8 cellular contexts compared by ENCODE assay signal in genomic region chr17:41579484-41580243, GRCh38. TPM values are rescaled to one million over a fixed set of nuclear protein-coding genes. Genes with fewer than 3 reads are reported as not detected.
DNase-seq lines count a peak whose midpoint lies in the region; ATAC-seq and TF ChIP-seq lines count a peak whose summit lies in the region.

No MANE protein-coding gene starts in this region.

- ATAC-seq in HG02981 (IDR thresholded peaks at IDR 0.05; ENCODE audit: unreplicated experiment) (peak; percentile 54), HG03432 (IDR thresholded peaks at IDR 0.05; ENCODE audit: unreplicated experiment) (no peak)
- peak; percentile 96 for ATAC-seq in activated CD8-positive, alpha-beta T cell treated with anti-CD3 and anti-CD28 coated beads, Interleukin-2, amount 10 ng/mL, durations not matched to agents 7 days and 5 days

- DNase-seq in Calu3 (peak; percentile 96), NCI-H82 (lab: John Stamatoyannopoulos, UW) (peak; percentile 90), endothelial cell (ENCODE audit: low spot score) (peak; percentile 95), mucosa of gallbladder (ENCODE audit: low spot score) (peak; percentile 92)
- peak; percentile 84 for DNase-seq in activated CD8-positive, alpha-beta T cell treated with anti-CD3 and anti-CD28 coated beads, Interleukin-2, amount 10 ng/mL, durations not matched to agents 7 days and 5 days
- peak; percentile 51 for DNase-seq in stimulated activated CD8-positive, alpha-beta memory T cell treated with anti-CD3 and anti-CD28 coated beads, Interleukin-7, amount 100 ng/mL, for 24 hours (ENCODE audit: low read depth)

- H3K27me3 Mint-ChIP-seq in Calu3 (ENCODE audit: unreplicated experiment) (no peaks in the 10 kb centered on the region), endothelial cell (ENCODE audit: unreplicated experiment) (peaks cover 17% of the 10 kb centered on the region)
- H3K27me3 Mint-ChIP-seq in activated CD8-positive, alpha-beta T cell treated with anti-CD3 and anti-CD28 coated beads, Interleukin-2, amount 10 ng/mL, durations not matched to agents 7 days and 5 days (ENCODE audit: low read depth) = peaks cover 17% of the 10 kb centered on the region

- no peaks in the 10 kb centered on the region for H3K9me3 Mint-ChIP-seq in Calu3 (ENCODE audit: low read depth, unreplicated experiment)
- no peaks in the 10 kb centered on the region for H3K9me3 Mint-ChIP-seq in activated CD8-positive, alpha-beta T cell treated with anti-CD3 and anti-CD28 coated beads, Interleukin-2, amount 10 ng/mL, durations not matched to agents 7 days and 5 days (ENCODE audit: insufficient read depth)
- no peaks in the 10 kb centered on the region for H3K9me3 Mint-ChIP-seq in endothelial cell (ENCODE audit: unreplicated experiment)

- H3K36me3 Mint-ChIP-seq in Calu3 (ENCODE audit: insufficient read depth, unreplicated experiment) (peaks cover 4% of the 10 kb centered on the region), endothelial cell (ENCODE audit: low read depth, unreplicated experiment) (no peaks in the 10 kb centered on the region)
- no peaks in the 10 kb centered on the region for H3K36me3 Mint-ChIP-seq in activated CD8-positive, alpha-beta T cell treated with anti-CD3 and anti-CD28 coated beads, Interleukin-2, amount 10 ng/mL, durations not matched to agents 7 days and 5 days (ENCODE audit: low read depth)

- CTCF ChIA-PET in Calu3 (lab: Charles Lee) = interaction anchor here (0.6 to 2.8 kb wide), 23 partner anchors 12 to 676 kb away, joined by 3 to 50 read pairs (median 5); partner anchors contain the start of gene KRT17
- CTCF ChIA-PET in activated CD8-positive, alpha-beta T cell treated with anti-CD3 and anti-CD28 coated beads, Interleukin-2, amount 10 ng/mL, durations not matched to agents 7 days and 5 days (lab: Charles Lee) = interaction anchor here (0.6 to 1.7 kb wide), 14 partner anchors 12 to 87 kb away, joined by 3 to 13 read pairs (median 4); no protein-coding TSS in a partner anchor

- POLR2A ChIA-PET in activated CD8-positive, alpha-beta T cell treated with anti-CD3 and anti-CD28 coated beads, Interleukin-2, amount 10 ng/mL, durations not matched to agents 7 days and 5 days (lab: Charles Lee) = no interaction called here

- peaks cover 47% of the 10 kb centered on the region for H3K4me1 Mint-ChIP-seq in Calu3 (ENCODE audit: low read depth, unreplicated experiment)
- no peaks in the 10 kb centered on the region for H3K4me1 Mint-ChIP-seq in activated CD8-positive, alpha-beta T cell treated with anti-CD3 and anti-CD28 coated beads, Interleukin-2, amount 10 ng/mL, durations not matched to agents 7 days and 5 days (ENCODE audit: low read depth)
- no peaks in the 10 kb centered on the region for H3K4me1 Mint-ChIP-seq in endothelial cell (ENCODE audit: unreplicated experiment)

- BruUV-seq in Calu3 (replicated peaks; lab: Mats Ljungman, UMichigan) = no TSS peak

- peak; percentile 93 for TF ChIP-seq CTCF in Calu3 (IDR thresholded peaks at IDR 0.05; ENCODE audit: unreplicated experiment)
- TF ChIP-seq CTCF in endothelial cell (IDR thresholded peaks at IDR 0.05; ENCODE audit: unreplicated experiment) = peak; percentile 87

- intact Hi-C loops in Calu3 (cut with micrococcal nuclease; ENCODE audit: unreplicated experiment) = loop anchor here (1.0 to 5.0 kb wide), 3 partner anchors 25 to 68 kb away; partner anchors contain the start of gene KRT17

- H3K4me3 Mint-ChIP-seq in Calu3 (ENCODE audit: low read depth, unreplicated experiment) (no peak overlapping the region), endothelial cell (ENCODE audit: unreplicated experiment) (no peak overlapping the region)
- H3K4me3 Mint-ChIP-seq in activated CD8-positive, alpha-beta T cell treated with anti-CD3 and anti-CD28 coated beads, Interleukin-2, amount 10 ng/mL, durations not matched to agents 7 days and 5 days = no peak overlapping the region

- no peak overlapping the region for H3K27ac Mint-ChIP-seq in Calu3 (ENCODE audit: unreplicated experiment)
- no peak overlapping the region for H3K27ac Mint-ChIP-seq in activated CD8-positive, alpha-beta T cell treated with anti-CD3 and anti-CD28 coated beads, Interleukin-2, amount 10 ng/mL, durations not matched to agents 7 days and 5 days
- H3K27ac Mint-ChIP-seq in endothelial cell (ENCODE audit: unreplicated experiment) = peak overlapping the region; percentile 42

RNA-seq across cellular contexts. Expression of gene KRT14, which starts 7.0 kb away (rescaled TPM):
- total RNA-seq in Calu3 (2022) (3.8 and 12.2 TPM in 2 replicates), endothelial cell (ENCODE audit: unreplicated experiment) (not detected), mucosa of gallbladder (0.20 TPM)
- total RNA-seq in activated CD8-positive, alpha-beta T cell treated with anti-CD3 and anti-CD28 coated beads, Interleukin-2, amount 10 ng/mL, durations not matched to agents 7 days and 5 days = not detected

RNA-seq across cellular contexts. Expression of gene KRT9, which starts 7.8 kb away (rescaled TPM):
- total RNA-seq in Calu3 (2022) = not detected in 2 replicates
- total RNA-seq in activated CD8-positive, alpha-beta T cell treated with anti-CD3 and anti-CD28 coated beads, Interleukin-2, amount 10 ng/mL, durations not matched to agents 7 days and 5 days = not detected
- not detected for total RNA-seq in endothelial cell (ENCODE audit: unreplicated experiment)
- total RNA-seq in mucosa of gallbladder = not detected

RNA-seq across cellular contexts. Expression of gene KRT16, which starts 32.9 kb away (rescaled TPM):
- total RNA-seq in Calu3 (2022) (3.8 and 4.2 TPM in 2 replicates), endothelial cell (ENCODE audit: unreplicated experiment) (not detected), mucosa of gallbladder (not detected)
- total RNA-seq in activated CD8-positive, alpha-beta T cell treated with anti-CD3 and anti-CD28 coated beads, Interleukin-2, amount 10 ng/mL, durations not matched to agents 7 days and 5 days = not detected

RNA-seq across cellular contexts. Expression of gene KRT17, which starts 44.7 kb away (rescaled TPM):
- total RNA-seq in Calu3 (2022) (472 and 593 TPM in 2 replicates), endothelial cell (ENCODE audit: unreplicated experiment) (not detected), mucosa of gallbladder (not detected)
- total RNA-seq in activated CD8-positive, alpha-beta T cell treated with anti-CD3 and anti-CD28 coated beads, Interleukin-2, amount 10 ng/mL, durations not matched to agents 7 days and 5 days = not detected

RNA-seq across cellular contexts. Expression of gene KRT19, which starts 51.6 kb away (rescaled TPM):
- total RNA-seq in Calu3 (2022) = 2,554 and 3,048 TPM in 2 replicates
- total RNA-seq in activated CD8-positive, alpha-beta T cell treated with anti-CD3 and anti-CD28 coated beads, Interleukin-2, amount 10 ng/mL, durations not matched to agents 7 days and 5 days = not detected
- total RNA-seq in endothelial cell (ENCODE audit: unreplicated experiment) = 4.5 TPM
- total RNA-seq in mucosa of gallbladder = 1,522 TPM
